In genomic region chr2:216535454-216535995, GRCh38 we compare ENCODE assay signal across 11 cellular contexts. TPM values are rescaled to one million over a fixed set of nuclear protein-coding genes. Genes with fewer than 3 reads are reported as not detected.
DNase-seq lines count a peak whose midpoint lies in the region; ATAC-seq lines count a peak whose summit lies in the region.
"Had no signal": no experiment of that assay in that cellular context is flagged by ENCODE, and none has a peak within 500 bp of the region (broad histone marks: within the 10 kb centered on the region; RNA-seq: fewer than 3 reads in every experiment).

No MANE protein-coding gene starts in this region.

- H3K9me3 Mint-ChIP-seq in activated naive CD4-positive, alpha-beta T cell treated with anti-CD3 and anti-CD28 coated beads for 36 hours: no peaks in the 10 kb centered on the region
- H3K9me3 Mint-ChIP-seq in activated T-helper 17 cell treated with anti-CD3 and anti-CD28 coated beads, Interleukin-2, amount 50 U/mL, for 72 hours: no peaks in the 10 kb centered on the region
- H3K9me3 Mint-ChIP-seq: activated B cell treated with CpG ODN at 0.5 μM for 24 hours had no signal

- peak overlapping the region; percentile 83 for H4K91ac ChIP-seq in mesenchymal stem cell (ENCODE audit: low read length)

- H3K36me3 ChIP-seq in duodenal mucosa (ENCODE audit: control insufficient read depth in 1 of 2, insufficient read depth in 2 of 2, low read length in 2 of 2): no peaks in the 10 kb centered on the region
- H3K36me3 ChIP-seq in mesenchymal stem cell (ENCODE audit: control insufficient read depth in 1 of 2, insufficient read depth in 2 of 2, low read depth in 1 of 2, low read length in 2 of 2): no peaks in the 10 kb centered on the region
- no peaks in the 10 kb centered on the region for H3K36me3 ChIP-seq in aorta (ENCODE audit: control insufficient read depth in 1 of 2, insufficient read depth in 2 of 2, low read length in 1 of 2)

- H3K4me2 ChIP-seq in mesenchymal stem cell (ENCODE audit: low read length, poor library complexity, severe bottlenecking): peak overlapping the region; percentile 39

- H3K36me3 Mint-ChIP-seq in activated naive CD4-positive, alpha-beta T cell treated with anti-CD3 and anti-CD28 coated beads for 36 hours (ENCODE audit: low read depth): no peaks in the 10 kb centered on the region
- no peaks in the 10 kb centered on the region for H3K36me3 Mint-ChIP-seq in activated T-helper 17 cell treated with anti-CD3 and anti-CD28 coated beads, Interleukin-2, amount 50 U/mL, for 72 hours (ENCODE audit: low read depth)
- H3K36me3 Mint-ChIP-seq: naive B cell had no signal

- peak; percentile 10 for DNase-seq in activated naive CD4-positive, alpha-beta T cell treated with anti-CD3 and anti-CD28 coated beads for 36 hours
- DNase-seq in activated naive CD4-positive, alpha-beta T cell treated with Interleukin-2 at 50 U/mL for 16 hours: no peak
- DNase-seq in mesenchymal stem cell: peak; percentile 94
- DNase-seq in aorta: peak; percentile 81 to 92
- no peak for DNase-seq in NAMALWA (ENCODE audit: low spot score)
- no peak for DNase-seq in putamen (ENCODE audit: low spot score)
- DNase-seq: activated B cell treated with CpG ODN at 0.5 μM for 24 hours, naive B cell had no signal

- H3K9me3 ChIP-seq in duodenal mucosa (ENCODE audit: control insufficient read depth in 1 of 2, low read length in 2 of 2) (no peaks in the 10 kb centered on the region), mesenchymal stem cell (ENCODE audit: control insufficient read depth, low read length) (no peaks in the 10 kb centered on the region), aorta (ENCODE audit: control insufficient read depth, low read length) (no peaks in the 10 kb centered on the region)

- peak overlapping the region; percentile 41 for H2BK15ac ChIP-seq in mesenchymal stem cell (ENCODE audit: low read depth, poor library complexity, severe bottlenecking)

- peak overlapping the region; percentile 76 to 92 for H3K4ac ChIP-seq in mesenchymal stem cell (ENCODE audit: low read depth in 1 of 2, low read length in 2 of 2)

- H3K4me3 Mint-ChIP-seq in activated naive CD4-positive, alpha-beta T cell treated with anti-CD3 and anti-CD28 coated beads for 36 hours: no peak overlapping the region
- H3K4me3 Mint-ChIP-seq in activated T-helper 17 cell treated with anti-CD3 and anti-CD28 coated beads, Interleukin-2, amount 50 U/mL, for 72 hours: no peak overlapping the region
- H3K4me3 Mint-ChIP-seq: activated B cell treated with CpG ODN at 0.5 μM for 24 hours, B cell, naive B cell had no signal

- H2BK5ac ChIP-seq in mesenchymal stem cell (ENCODE audit: low read depth, low read length, poor library complexity, severe bottlenecking): no peak overlapping the region

- H3K27ac ChIP-seq in duodenal mucosa (ENCODE audit: low read depth, low read length) (peak overlapping the region; percentile 49), mesenchymal stem cell (ENCODE audit: low read length, poor library complexity, severe bottlenecking) (peak overlapping the region; percentile 61), aorta (ENCODE audit: low read depth in 1 of 2, low read length in 2 of 2) (peak overlapping the region; percentile 84 to 98)

- ATAC-seq in aorta (ENCODE audit: low FRiP score): peak; percentile 87
- no peak for ATAC-seq in activated T-helper 17 cell treated with anti-CD3 and anti-CD28 coated beads, Interleukin-2, amount 50 U/mL, for 72 hours (replicated peaks)

- peak overlapping the region; percentile 85 to 89 for H3K18ac ChIP-seq in mesenchymal stem cell (ENCODE audit: low read depth in 1 of 2, low read length in 2 of 2)

- H3K9ac ChIP-seq in duodenal mucosa (ENCODE audit: low read depth in 1 of 2, low read length in 2 of 2): peak overlapping the region; percentile 30 to 34
- peak overlapping the region; percentile 20 for H3K9ac ChIP-seq in mesenchymal stem cell (ENCODE audit: low read length)

- intact Hi-C loops in activated naive CD4-positive, alpha-beta T cell treated with anti-CD3 and anti-CD28 coated beads for 36 hours (cut with micrococcal nuclease): no loop called here
- intact Hi-C loops in aorta (cut with DNase I): loop anchor here (5.0 kb wide), 2 partner anchors 37 to 102 kb away; no protein-coding TSS in a partner anchor

- H2AK5ac ChIP-seq in mesenchymal stem cell (ENCODE audit: low read length, severe bottlenecking): peak overlapping the region; percentile 86

- H3K4me3 ChIP-seq in duodenal mucosa (ENCODE audit: low read depth in 1 of 2, low read length in 2 of 2) (peak overlapping the region in 1 of 2 donors; percentile 19), mesenchymal stem cell (ENCODE audit: insufficient read depth in 1 of 2, low read depth in 1 of 2, low read length in 2 of 2) (no peak overlapping the region), aorta (ENCODE audit: low read length in 2 of 2) (no peak overlapping the region)

- CTCF ChIA-PET in activated naive CD4-positive, alpha-beta T cell treated with anti-CD3 and anti-CD28 coated beads for 36 hours (lab: Charles Lee): no interaction called here

- H3K14ac ChIP-seq in mesenchymal stem cell (ENCODE audit: low read length in 2 of 2): no peak overlapping the region

- peak overlapping the region in 1 of 2 experiments; percentile 51 for H3K23ac ChIP-seq in mesenchymal stem cell (ENCODE audit: low read length in 2 of 2)

- H4K8ac ChIP-seq in mesenchymal stem cell (ENCODE audit: low read length): peak overlapping the region; percentile 78

- H3K27ac Mint-ChIP-seq in activated naive CD4-positive, alpha-beta T cell treated with anti-CD3 and anti-CD28 coated beads for 36 hours: no peak overlapping the region
- H3K27ac Mint-ChIP-seq in activated T-helper 17 cell treated with anti-CD3 and anti-CD28 coated beads, Interleukin-2, amount 50 U/mL, for 72 hours: no peak overlapping the region
- H3K27ac Mint-ChIP-seq: activated B cell treated with CpG ODN at 0.5 μM for 24 hours, B cell, naive B cell had no signal

- WGBS in mesenchymal stem cell: 0% methylated on average over 10 of the region's 10 CpGs
- 1 to 3% methylated on average over 10 of the region's 10 CpGs for WGBS in aorta, 2 donors

- peaks cover 22 to 33% of the 10 kb centered on the region in 2 donors for H3K4me1 ChIP-seq in duodenal mucosa (ENCODE audit: control insufficient read depth in 1 of 2, insufficient read depth in 2 of 2, low read length in 2 of 2)
- peaks cover 26% of the 10 kb centered on the region for H3K4me1 ChIP-seq in mesenchymal stem cell (ENCODE audit: control insufficient read depth, insufficient read depth, low read depth, low read length)
- H3K4me1 ChIP-seq in aorta (ENCODE audit: control insufficient read depth in 1 of 2, insufficient read depth in 2 of 2, low read length in 2 of 2): peaks cover 0 to 10% of the 10 kb centered on the region in 2 donors

- H2BK120ac ChIP-seq in mesenchymal stem cell (ENCODE audit: low read depth, low read length): peak overlapping the region; percentile 29

- H3K79me1 ChIP-seq in mesenchymal stem cell (replicated peaks; ENCODE audit: low read length, poor library complexity, severe bottlenecking): no peaks in the 10 kb centered on the region

- H3K27me3 Mint-ChIP-seq in activated naive CD4-positive, alpha-beta T cell treated with anti-CD3 and anti-CD28 coated beads for 36 hours (ENCODE audit: low read depth): peaks cover 2% of the 10 kb centered on the region
- H3K27me3 Mint-ChIP-seq in activated T-helper 17 cell treated with anti-CD3 and anti-CD28 coated beads, Interleukin-2, amount 50 U/mL, for 72 hours: peaks cover 13% of the 10 kb centered on the region

- H2BK12ac ChIP-seq in mesenchymal stem cell (ENCODE audit: low read length in 2 of 2): peak overlapping the region; percentile 57 to 90

- peaks cover 5% of the 10 kb centered on the region for H3K4me1 Mint-ChIP-seq in activated naive CD4-positive, alpha-beta T cell treated with anti-CD3 and anti-CD28 coated beads for 36 hours (ENCODE audit: low read depth)
- no peaks in the 10 kb centered on the region for H3K4me1 Mint-ChIP-seq in activated T-helper 17 cell treated with anti-CD3 and anti-CD28 coated beads, Interleukin-2, amount 50 U/mL, for 72 hours
- H3K4me1 Mint-ChIP-seq: activated B cell treated with CpG ODN at 0.5 μM for 24 hours, B cell, naive B cell had no signal

- H3K27me3 ChIP-seq in duodenal mucosa (ENCODE audit: control insufficient read depth in 1 of 2, insufficient read depth in 2 of 2, low read length in 2 of 2) (no peaks in the 10 kb centered on the region), mesenchymal stem cell (ENCODE audit: control insufficient read depth in 1 of 2, insufficient read depth in 1 of 2, low read length in 2 of 2) (no peaks in the 10 kb centered on the region), aorta (ENCODE audit: control insufficient read depth in 1 of 2, insufficient read depth in 2 of 2, low read length in 1 of 2) (no peaks in the 10 kb centered on the region)

- H2AFZ ChIP-seq in mesenchymal stem cell (ENCODE audit: low read depth, low read length): peak overlapping the region; percentile 57

RNA-seq across cellular contexts. Expression of gene RPL37A, which starts 36.9 kb away (rescaled TPM):
- 1,000 to 10,000 TPM; 4,869 to 4,871 TPM for total RNA-seq in activated naive CD4-positive, alpha-beta T cell treated with anti-CD3 and anti-CD28 coated beads for 36 hours
- polyA plus RNA-seq in mesenchymal stem cell (2013, experiment 1 of 2): 9,229 TPM
- polyA plus RNA-seq in mesenchymal stem cell (2013, experiment 2 of 2): 8,918 TPM
- total RNA-seq in aorta: 1,000 to 10,000 TPM; 1,684 to 1,766 TPM
- 1,000 to 10,000 TPM; 4,723 to 6,118 TPM for polyA plus RNA-seq in aorta
- total RNA-seq in activated T-helper 17 cell treated with anti-CD3 and anti-CD28 coated beads, Interleukin-2, amount 50 U/mL, for 72 hours: 1,000 to 10,000 TPM; 2,880 to 3,993 TPM

Comparison
In these comparisons a context has a peak if more than half of its experiments do, and no peak if none do; other contexts are left out.
1. DNase-seq: peak in activated naive CD4-positive, alpha-beta T cell treated with anti-CD3 and anti-CD28 coated beads for 36 hours (single experiment), mesenchymal stem cell (single experiment) and aorta (2 of 2); none in activated naive CD4-positive, alpha-beta T cell treated with Interleukin-2 at 50 U/mL for 16 hours (single experiment), NAMALWA (single experiment) and putamen (single experiment).
2. Peak in every context shown above with its lines, with median percentiles within 50 percentile points of each other: H3K27ac ChIP-seq.